ENCODE assay signal across 8 cellular contexts in the genomic region with DNA sequence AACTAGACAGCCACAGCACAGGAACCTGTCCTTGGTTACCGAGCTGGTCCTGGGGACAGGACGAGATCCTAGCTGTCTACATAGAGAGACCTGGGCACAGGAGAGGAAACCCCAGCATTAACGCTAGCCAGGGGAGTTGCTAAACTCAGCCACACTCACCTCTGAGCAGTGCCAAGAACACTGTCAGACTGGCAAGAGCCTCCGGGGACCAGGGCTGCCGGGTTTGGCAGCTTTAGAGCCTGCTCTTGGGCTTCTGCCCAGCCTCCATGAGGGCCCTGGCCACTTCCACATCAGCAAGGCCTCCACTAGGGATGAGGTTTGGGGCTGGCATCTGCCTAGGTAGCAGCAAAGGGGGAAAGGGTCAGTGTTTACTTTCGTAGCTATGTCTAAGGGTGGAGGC. TPM values are rescaled to one million over a fixed set of nuclear protein-coding genes. Genes with fewer than 3 reads are reported as not detected.
DNase-seq lines count a peak whose midpoint lies in the region; ATAC-seq, FAIRE-seq and TF ChIP-seq lines count a peak whose summit lies in the region.

No MANE protein-coding gene starts in this region.

- no peaks in the 10 kb centered on the region for H3K9me3 ChIP-seq in HUES6 (ENCODE audit: control insufficient read depth, insufficient read depth, low read depth, low read length)
- H3K9me3 ChIP-seq in heart right ventricle: no peaks in the 10 kb centered on the region
- no peaks in the 10 kb centered on the region for H3K9me3 ChIP-seq in small intestine (ENCODE audit: control insufficient read depth, low read depth)

- peak overlapping the region; percentile 85 for H3K4me3 Mint-ChIP-seq in activated T-helper 2 cell treated with anti-CD3 and anti-CD28 coated beads, Interferon-gamma antibody, Interleukin-2, Interleukin-4, amounts not matched to agents 10 μg/mL and 5 μg/mL and 100 μg/mL, durations not matched to agents 14 hours and 24 hours and 36 hours (ENCODE audit: low read depth)

- FAIRE-seq in small intestine (lab: Jason Lieb, UNC): no peak

- H3K36me3 ChIP-seq in HUES6 (ENCODE audit: control insufficient read depth, insufficient read depth, low read length) (no peaks in the 10 kb centered on the region), heart right ventricle (peaks cover 0 to 42% (median 11%) of the 10 kb centered on the region in 9 donors), small intestine (ENCODE audit: control insufficient read depth in 2 of 2, insufficient read depth in 2 of 2, low read length in 2 of 2) (peaks cover 3 to 15% of the 10 kb centered on the region in 2 donors)

- intact Hi-C loops in activated T-helper 2 cell treated with anti-CD3 and anti-CD28 coated beads, Interferon-gamma antibody, Interleukin-2, Interleukin-4, amounts not matched to agents 10 μg/mL and 5 μg/mL and 100 μg/mL, durations not matched to agents 14 hours and 24 hours and 36 hours (cut with micrococcal nuclease): loop anchor here (1.0 to 10.0 kb wide), 6 partner anchors 15 to 609 kb away; partner anchors contain the start of genes AAMP, BCS1L, CNOT9 and PNKD
- intact Hi-C loops in heart right ventricle (cut with DNase I): loop anchor here in 5 of 10 donors (2.0 to 5.0 kb wide), 4 partner anchors 13 to 113 kb away; partner anchors contain the start of genes CTDSP1 (in 3 of the 5), AAMP (in 1 of the 5) and PNKD (in 1 of the 5)

- peak overlapping the region; percentile 98 for H3K27ac Mint-ChIP-seq in activated T-helper 2 cell treated with anti-CD3 and anti-CD28 coated beads, Interferon-gamma antibody, Interleukin-2, Interleukin-4, amounts not matched to agents 10 μg/mL and 5 μg/mL and 100 μg/mL, durations not matched to agents 14 hours and 24 hours and 36 hours

- TF ChIP-seq CTCF in heart right ventricle (IDR thresholded peaks at IDR 0.05): no peak

- no peak for DNase-seq in activated T-helper 2 cell treated with anti-CD3 and anti-CD28 coated beads, Interferon-gamma antibody, Interleukin-2, Interleukin-4, amounts not matched to agents 10 μg/mL and 5 μg/mL and 100 μg/mL, durations not matched to agents 14 hours and 24 hours and 36 hours (ENCODE audit: low spot score)
- DNase-seq in heart right ventricle: peak; percentile 69 to 76
- DNase-seq in small intestine: no peak
- DNase-seq in NCI-H524 (lab: John Stamatoyannopoulos, UW): no peak
- no peak for DNase-seq in DMS53 (lab: John Stamatoyannopoulos, UW)

- no peaks in the 10 kb centered on the region for H3K27me3 Mint-ChIP-seq in activated T-helper 2 cell treated with anti-CD3 and anti-CD28 coated beads, Interferon-gamma antibody, Interleukin-2, Interleukin-4, amounts not matched to agents 10 μg/mL and 5 μg/mL and 100 μg/mL, durations not matched to agents 14 hours and 24 hours and 36 hours (ENCODE audit: low read depth)

- peak overlapping the region; percentile 1 for H3K9ac ChIP-seq in HUES6 (ENCODE audit: low read length)

- H3K27me3 ChIP-seq in HUES6 (ENCODE audit: control insufficient read depth, insufficient read depth, low read length): no peaks in the 10 kb centered on the region
- no peaks in the 10 kb centered on the region for H3K27me3 ChIP-seq in heart right ventricle
- H3K27me3 ChIP-seq in small intestine (ENCODE audit: control insufficient read depth in 2 of 2, insufficient read depth in 2 of 2, low read length in 2 of 2): no peaks in the 10 kb centered on the region

- peaks cover 46% of the 10 kb centered on the region for H3K36me3 Mint-ChIP-seq in activated T-helper 2 cell treated with anti-CD3 and anti-CD28 coated beads, Interferon-gamma antibody, Interleukin-2, Interleukin-4, amounts not matched to agents 10 μg/mL and 5 μg/mL and 100 μg/mL, durations not matched to agents 14 hours and 24 hours and 36 hours (ENCODE audit: low read depth)

- peaks cover 60% of the 10 kb centered on the region for H3K4me1 Mint-ChIP-seq in activated T-helper 2 cell treated with anti-CD3 and anti-CD28 coated beads, Interferon-gamma antibody, Interleukin-2, Interleukin-4, amounts not matched to agents 10 μg/mL and 5 μg/mL and 100 μg/mL, durations not matched to agents 14 hours and 24 hours and 36 hours (ENCODE audit: low read depth)

- H3K27ac ChIP-seq in HUES6 (ENCODE audit: low read depth, low read length) (no peak overlapping the region), heart right ventricle (peak overlapping the region; percentile 92 to 100 (median 98)), small intestine (ENCODE audit: low read depth in 1 of 2, low read length in 1 of 2) (peak overlapping the region; percentile 97 to 99)

- no peak overlapping the region for H3K4me3 ChIP-seq in HUES6 (ENCODE audit: low read depth, low read length)
- peak overlapping the region in 8 of 10 donors; percentile 35 to 65 (median 54) for H3K4me3 ChIP-seq in heart right ventricle
- peak overlapping the region in 1 of 2 donors; percentile 2 for H3K4me3 ChIP-seq in small intestine (ENCODE audit: low read depth in 1 of 2, low read length in 2 of 2)

- WGBS in heart right ventricle, 2 donors: 14 to 27% methylated on average over 6 of the region's 6 CpGs
- WGBS in small intestine, 3 donors: 33 to 38% (median 38%) methylated on average over 6 of the region's 6 CpGs

- H3K9me3 Mint-ChIP-seq in activated T-helper 2 cell treated with anti-CD3 and anti-CD28 coated beads, Interferon-gamma antibody, Interleukin-2, Interleukin-4, amounts not matched to agents 10 μg/mL and 5 μg/mL and 100 μg/mL, durations not matched to agents 14 hours and 24 hours and 36 hours: no peaks in the 10 kb centered on the region

- H3K4me1 ChIP-seq in HUES6 (ENCODE audit: control insufficient read depth, insufficient read depth, low read length) (peaks cover 30% of the 10 kb centered on the region), heart right ventricle (peaks cover 55 to 96% (median 95%) of the 10 kb centered on the region in 9 donors), small intestine (ENCODE audit: control insufficient read depth in 2 of 2, insufficient read depth in 1 of 2, low read depth in 1 of 2, low read length in 1 of 2) (peaks cover 10 to 23% of the 10 kb centered on the region in 2 donors)

- peak; percentile 17 to 64 (median 46) for ATAC-seq in heart right ventricle
- ATAC-seq in HG03039 (IDR thresholded peaks at IDR 0.05; ENCODE audit: unreplicated experiment): no peak
- ATAC-seq in HG03521 (IDR thresholded peaks at IDR 0.05; ENCODE audit: unreplicated experiment): no peak

RNA-seq across cellular contexts. Expression of gene TMBIM1, which starts 6.7 kb away (rescaled TPM):
- 69.6 and 73.7 TPM in 2 replicates for total RNA-seq in activated T-helper 2 cell treated with anti-CD3 and anti-CD28 coated beads, Interferon-gamma antibody, Interleukin-2, Interleukin-4, amounts not matched to agents 10 μg/mL and 5 μg/mL and 100 μg/mL, durations not matched to agents 14 hours and 24 hours and 36 hours
- 100 to 1,000 TPM in 7 of 10 donors, 10 to 100 TPM in 3; 85.3 to 151 (median 110) TPM for total RNA-seq in heart right ventricle
- 100 to 1,000 TPM in 1 of 2 donors, 10 to 100 TPM in 1; 30.9 to 139 TPM for polyA plus RNA-seq in heart right ventricle
- 100 to 1,000 TPM; 112 to 179 (median 131) TPM for polyA plus RNA-seq in small intestine

RNA-seq across cellular contexts. Expression of gene PNKD, which starts 15.3 kb away (rescaled TPM):
- total RNA-seq in activated T-helper 2 cell treated with anti-CD3 and anti-CD28 coated beads, Interferon-gamma antibody, Interleukin-2, Interleukin-4, amounts not matched to agents 10 μg/mL and 5 μg/mL and 100 μg/mL, durations not matched to agents 14 hours and 24 hours and 36 hours: 19.9 and 20.8 TPM in 2 replicates
- 10 to 100 TPM; 56.9 to 91.1 (median 74.2) TPM for total RNA-seq in heart right ventricle
- polyA plus RNA-seq in heart right ventricle (100 to 1,000 TPM in 1 of 2 donors, 10 to 100 TPM in 1; 76.7 to 138 TPM), small intestine (100 to 1,000 TPM in 1 of 3 donors, 10 to 100 TPM in 2; 88.4 to 137 (median 91.6) TPM)

RNA-seq across cellular contexts. Expression of gene AAMP, which starts 15.7 kb away (rescaled TPM):
- 82.4 and 82.9 TPM in 2 replicates for total RNA-seq in activated T-helper 2 cell treated with anti-CD3 and anti-CD28 coated beads, Interferon-gamma antibody, Interleukin-2, Interleukin-4, amounts not matched to agents 10 μg/mL and 5 μg/mL and 100 μg/mL, durations not matched to agents 14 hours and 24 hours and 36 hours
- total RNA-seq in heart right ventricle: 10 to 100 TPM; 45.9 to 65.1 (median 57.5) TPM
- polyA plus RNA-seq in heart right ventricle (100 to 1,000 TPM in 1 of 2 donors, 10 to 100 TPM in 1; 33.4 to 116 TPM), small intestine (100 to 1,000 TPM; 101 to 134 (median 118) TPM)

RNA-seq across cellular contexts. Expression of gene GPBAR1, which starts 24.8 kb away (rescaled TPM):
- 0.41 and 0.87 TPM in 2 replicates for total RNA-seq in activated T-helper 2 cell treated with anti-CD3 and anti-CD28 coated beads, Interferon-gamma antibody, Interleukin-2, Interleukin-4, amounts not matched to agents 10 μg/mL and 5 μg/mL and 100 μg/mL, durations not matched to agents 14 hours and 24 hours and 36 hours
- total RNA-seq in heart right ventricle: 1 to 10 TPM in 7 of 10 donors, under 1 TPM in 3; 0.36 to 3.7 (median 1.3) TPM
- 1 to 10 TPM; 1.8 to 2.3 TPM for polyA plus RNA-seq in heart right ventricle
- polyA plus RNA-seq in small intestine: 1 to 10 TPM; 1.3 to 3.9 (median 1.4) TPM

Comparison
In these comparisons a context has a peak if more than half of its experiments do, and no peak if none do; other contexts are left out.
1. DNase-seq: peak in heart right ventricle (2 of 2); none in activated T-helper 2 cell treated with anti-CD3 and anti-CD28 coated beads, Interferon-gamma antibody, Interleukin-2, Interleukin-4, amounts not matched to agents 10 μg/mL and 5 μg/mL and 100 μg/mL, durations not matched to agents 14 hours and 24 hours and 36 hours (single experiment), small intestine (single experiment), NCI-H524 (0 of 2) and DMS53 (single experiment).
2. ATAC-seq: peak in heart right ventricle (8 of 8); none in HG03039 (single experiment) and HG03521 (single experiment).